ENCODE assay signal across 2 cellular contexts in the genomic region with DNA sequence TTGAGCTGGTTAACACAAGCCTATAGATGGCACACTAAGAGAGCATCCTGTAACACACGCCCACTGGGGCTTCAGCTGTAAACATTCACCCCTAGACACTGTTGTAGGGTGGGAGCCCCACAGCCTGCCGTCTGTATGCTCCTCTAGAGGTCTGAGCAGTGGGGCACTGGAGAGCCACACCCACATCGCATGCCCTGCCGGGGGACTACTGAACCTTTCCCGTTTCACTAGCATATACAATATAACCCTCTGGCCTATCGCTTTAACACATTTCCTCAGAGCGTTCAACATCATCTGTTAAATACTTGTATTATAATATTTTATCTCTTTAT.
TF ChIP-seq lines count a peak whose summit lies in the region.

No MANE protein-coding gene starts in this region.

TF ChIP-seq in HepG2, 621 proteins besides CTCF, POLR2A, EP300 and RAD21 (continues in another document):
- TF ChIP-seq, protein P1, sequence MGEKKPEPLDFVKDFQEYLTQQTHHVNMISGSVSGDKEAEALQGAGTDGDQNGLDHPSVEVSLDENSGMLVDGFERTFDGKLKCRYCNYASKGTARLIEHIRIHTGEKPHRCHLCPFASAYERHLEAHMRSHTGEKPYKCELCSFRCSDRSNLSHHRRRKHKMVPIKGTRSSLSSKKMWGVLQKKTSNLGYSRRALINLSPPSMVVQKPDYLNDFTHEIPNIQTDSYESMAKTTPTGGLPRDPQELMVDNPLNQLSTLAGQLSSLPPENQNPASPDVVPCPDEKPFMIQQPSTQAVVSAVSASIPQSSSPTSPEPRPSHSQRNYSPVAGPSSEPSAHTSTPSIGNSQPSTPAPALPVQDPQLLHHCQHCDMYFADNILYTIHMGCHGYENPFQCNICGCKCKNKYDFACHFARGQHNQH (CRISPR knock-in tag; IDR thresholded peaks at IDR 0.05): no peak
- TF ChIP-seq ZNF350 (CRISPR knock-in tag; IDR thresholded peaks at IDR 0.05; ENCODE audit: borderline replicate concordance, low read depth) (no peak), NR2C2 (CRISPR knock-in tag; IDR thresholded peaks at IDR 0.05; ENCODE audit: borderline replicate concordance) (no peak), NFATC3 (CRISPR knock-in tag; IDR thresholded peaks at IDR 0.05) (no peak), HOMEZ (CRISPR knock-in tag; IDR thresholded peaks at IDR 0.05; ENCODE audit: low read depth) (no peak), MXD4 (CRISPR knock-in tag; IDR thresholded peaks at IDR 0.05) (no peak), ZNF282 (IDR thresholded peaks at IDR 0.05; ENCODE audit: partially characterized antibody) (no peak), ETV6 (CRISPR knock-in tag; conservative IDR thresholded peaks at IDR 0.05) (no peak), RBAK (CRISPR knock-in tag; IDR thresholded peaks at IDR 0.05) (no peak), NFE2 (CRISPR knock-in tag; IDR thresholded peaks at IDR 0.05) (no peak)
- TF ChIP-seq, protein P2, sequence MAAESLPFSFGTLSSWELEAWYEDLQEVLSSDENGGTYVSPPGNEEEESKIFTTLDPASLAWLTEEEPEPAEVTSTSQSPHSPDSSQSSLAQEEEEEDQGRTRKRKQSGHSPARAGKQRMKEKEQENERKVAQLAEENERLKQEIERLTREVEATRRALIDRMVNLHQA (CRISPR knock-in tag; IDR thresholded peaks at IDR 0.05): no peak
- TF ChIP-seq, protein P3, sequence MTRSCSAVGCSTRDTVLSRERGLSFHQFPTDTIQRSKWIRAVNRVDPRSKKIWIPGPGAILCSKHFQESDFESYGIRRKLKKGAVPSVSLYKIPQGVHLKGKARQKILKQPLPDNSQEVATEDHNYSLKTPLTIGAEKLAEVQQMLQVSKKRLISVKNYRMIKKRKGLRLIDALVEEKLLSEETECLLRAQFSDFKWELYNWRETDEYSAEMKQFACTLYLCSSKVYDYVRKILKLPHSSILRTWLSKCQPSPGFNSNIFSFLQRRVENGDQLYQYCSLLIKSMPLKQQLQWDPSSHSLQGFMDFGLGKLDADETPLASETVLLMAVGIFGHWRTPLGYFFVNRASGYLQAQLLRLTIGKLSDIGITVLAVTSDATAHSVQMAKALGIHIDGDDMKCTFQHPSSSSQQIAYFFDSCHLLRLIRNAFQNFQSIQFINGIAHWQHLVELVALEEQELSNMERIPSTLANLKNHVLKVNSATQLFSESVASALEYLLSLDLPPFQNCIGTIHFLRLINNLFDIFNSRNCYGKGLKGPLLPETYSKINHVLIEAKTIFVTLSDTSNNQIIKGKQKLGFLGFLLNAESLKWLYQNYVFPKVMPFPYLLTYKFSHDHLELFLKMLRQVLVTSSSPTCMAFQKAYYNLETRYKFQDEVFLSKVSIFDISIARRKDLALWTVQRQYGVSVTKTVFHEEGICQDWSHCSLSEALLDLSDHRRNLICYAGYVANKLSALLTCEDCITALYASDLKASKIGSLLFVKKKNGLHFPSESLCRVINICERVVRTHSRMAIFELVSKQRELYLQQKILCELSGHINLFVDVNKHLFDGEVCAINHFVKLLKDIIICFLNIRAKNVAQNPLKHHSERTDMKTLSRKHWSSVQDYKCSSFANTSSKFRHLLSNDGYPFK (CRISPR knock-in tag; IDR thresholded peaks at IDR 0.05; ENCODE audit: borderline replicate concordance): no peak
- TF ChIP-seq, protein P4, sequence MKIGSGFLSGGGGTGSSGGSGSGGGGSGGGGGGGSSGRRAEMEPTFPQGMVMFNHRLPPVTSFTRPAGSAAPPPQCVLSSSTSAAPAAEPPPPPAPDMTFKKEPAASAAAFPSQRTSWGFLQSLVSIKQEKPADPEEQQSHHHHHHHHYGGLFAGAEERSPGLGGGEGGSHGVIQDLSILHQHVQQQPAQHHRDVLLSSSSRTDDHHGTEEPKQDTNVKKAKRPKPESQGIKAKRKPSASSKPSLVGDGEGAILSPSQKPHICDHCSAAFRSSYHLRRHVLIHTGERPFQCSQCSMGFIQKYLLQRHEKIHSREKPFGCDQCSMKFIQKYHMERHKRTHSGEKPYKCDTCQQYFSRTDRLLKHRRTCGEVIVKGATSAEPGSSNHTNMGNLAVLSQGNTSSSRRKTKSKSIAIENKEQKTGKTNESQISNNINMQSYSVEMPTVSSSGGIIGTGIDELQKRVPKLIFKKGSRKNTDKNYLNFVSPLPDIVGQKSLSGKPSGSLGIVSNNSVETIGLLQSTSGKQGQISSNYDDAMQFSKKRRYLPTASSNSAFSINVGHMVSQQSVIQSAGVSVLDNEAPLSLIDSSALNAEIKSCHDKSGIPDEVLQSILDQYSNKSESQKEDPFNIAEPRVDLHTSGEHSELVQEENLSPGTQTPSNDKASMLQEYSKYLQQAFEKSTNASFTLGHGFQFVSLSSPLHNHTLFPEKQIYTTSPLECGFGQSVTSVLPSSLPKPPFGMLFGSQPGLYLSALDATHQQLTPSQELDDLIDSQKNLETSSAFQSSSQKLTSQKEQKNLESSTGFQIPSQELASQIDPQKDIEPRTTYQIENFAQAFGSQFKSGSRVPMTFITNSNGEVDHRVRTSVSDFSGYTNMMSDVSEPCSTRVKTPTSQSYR (CRISPR knock-in tag; IDR thresholded peaks at IDR 0.05; ENCODE audit: borderline replicate concordance): no peak

TF ChIP-seq in H1, 55 proteins besides CTCF, POLR2A, EP300 and RAD21:
- TF ChIP-seq POLR2AphosphoS5 (IDR thresholded peaks at IDR 0.05; ENCODE audit: low read depth, low read length) (no peak), FOSL1 (IDR thresholded peaks at IDR 0.05; ENCODE audit: insufficient read depth, low read depth, low read length) (no peak), CHD2 (IDR thresholded peaks at IDR 0.05; ENCODE audit: low read length) (no peak), TCF12 (IDR thresholded peaks at IDR 0.05; ENCODE audit: low read depth, low read length) (no peak), CBX8 (IDR thresholded peaks at IDR 0.05; ENCODE audit: borderline replicate concordance, low read depth, low read length) (no peak), RNF2 (IDR thresholded peaks at IDR 0.05; ENCODE audit: borderline replicate concordance, low read depth, low read length, missing control alignments, poor library complexity, severe bottlenecking) (no peak), NRF1 (IDR thresholded peaks at IDR 0.05; ENCODE audit: low read depth, low read length) (no peak), CEBPB (IDR thresholded peaks at IDR 0.05; ENCODE audit: low read depth, low read length) (no peak), TEAD4 (IDR thresholded peaks at IDR 0.05; ENCODE audit: low read depth, low read length) (no peak)
- TF ChIP-seq, protein P5, sequence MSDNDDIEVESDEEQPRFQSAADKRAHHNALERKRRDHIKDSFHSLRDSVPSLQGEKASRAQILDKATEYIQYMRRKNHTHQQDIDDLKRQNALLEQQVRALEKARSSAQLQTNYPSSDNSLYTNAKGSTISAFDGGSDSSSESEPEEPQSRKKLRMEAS (IDR thresholded peaks at IDR 0.05): no peak
